ENCODE assay signal across 23 cellular contexts in genomic region chrX:12872741-12873140, GRCh38. TPM values are rescaled to one million over a fixed set of nuclear protein-coding genes. Genes with fewer than 3 reads are reported as not detected.
"Had no signal": no experiment of that assay in that cellular context is flagged by ENCODE, and none has a peak within 500 bp of the region (broad histone marks: within the 10 kb centered on the region; RNA-seq: fewer than 3 reads in every experiment).

No MANE protein-coding gene starts in this region.

- H3K4me3 Mint-ChIP-seq: immature natural killer cell; mesothelial cell of epicardium; naive thymus-derived CD4-positive, alpha-beta T cell; nephron; neural progenitor cell; type B pancreatic cell had no signal

- FAIRE-seq: frontal cortex, keratinocyte had no signal

- H3K27me3 Mint-ChIP-seq: naive thymus-derived CD4-positive, alpha-beta T cell; type B pancreatic cell had no signal

- H3K27ac Mint-ChIP-seq: immature natural killer cell; mesothelial cell of epicardium; naive thymus-derived CD4-positive, alpha-beta T cell; nephron; neural progenitor cell; type B pancreatic cell had no signal

- H3K36me3 Mint-ChIP-seq: mesothelial cell of epicardium, neural progenitor cell, type B pancreatic cell had no signal

- DNase-seq: dorsolateral prefrontal cortex; effector CD4-positive, alpha-beta T cell; hypothalamus; immature natural killer cell; left ventricle myocardium superior; lower lobe of right lung; mucosa of descending colon; naive thymus-derived CD4-positive, alpha-beta T cell; stimulated activated CD4-positive, alpha-beta T cell treated with anti-CD3 and anti-CD28 coated beads, Interleukin-12 subunit alpha, Interleukin-12 subunit beta, amount 100 ng/mL, for 4 hours; stimulated activated CD4-positive, alpha-beta T cell treated with anti-CD3 and anti-CD28 coated beads, Interleukin-1b, Interleukin-23, amount 100 ng/mL, for 48 hours; stimulated activated CD4-positive, alpha-beta T cell treated with anti-CD3 and anti-CD28 coated beads, Interleukin-4, amount 100 ng/mL, for 1 hour; stimulated activated CD8-positive, alpha-beta memory T cell treated with anti-CD3 and anti-CD28 coated beads, Interleukin-4, amount 100 ng/mL, for 48 hours; stimulated activated naive CD4-positive, alpha-beta T cell treated with Interleukin-2 at 50 U/mL for 16 hours; stomach; thyroid gland had no signal

- H3K4me1 Mint-ChIP-seq: immature natural killer cell had no signal

- ATAC-seq: left ventricle myocardium superior; lower lobe of right lung; mucosa of descending colon; naive thymus-derived CD4-positive, alpha-beta T cell; sciatic nerve had no signal

RNA-seq across cellular contexts. Expression of gene TLR7, which starts 5.9 kb away (rescaled TPM):
- polyA plus RNA-seq: keratinocyte, smooth muscle cell had no signal

RNA-seq across cellular contexts. Expression of gene TLR8, which starts 33.7 kb away (rescaled TPM):
- polyA plus RNA-seq: keratinocyte; naive thymus-derived CD4-positive, alpha-beta T cell; smooth muscle cell had no signal
